ENCODE assay signal across 9 cellular contexts in the genomic region with DNA sequence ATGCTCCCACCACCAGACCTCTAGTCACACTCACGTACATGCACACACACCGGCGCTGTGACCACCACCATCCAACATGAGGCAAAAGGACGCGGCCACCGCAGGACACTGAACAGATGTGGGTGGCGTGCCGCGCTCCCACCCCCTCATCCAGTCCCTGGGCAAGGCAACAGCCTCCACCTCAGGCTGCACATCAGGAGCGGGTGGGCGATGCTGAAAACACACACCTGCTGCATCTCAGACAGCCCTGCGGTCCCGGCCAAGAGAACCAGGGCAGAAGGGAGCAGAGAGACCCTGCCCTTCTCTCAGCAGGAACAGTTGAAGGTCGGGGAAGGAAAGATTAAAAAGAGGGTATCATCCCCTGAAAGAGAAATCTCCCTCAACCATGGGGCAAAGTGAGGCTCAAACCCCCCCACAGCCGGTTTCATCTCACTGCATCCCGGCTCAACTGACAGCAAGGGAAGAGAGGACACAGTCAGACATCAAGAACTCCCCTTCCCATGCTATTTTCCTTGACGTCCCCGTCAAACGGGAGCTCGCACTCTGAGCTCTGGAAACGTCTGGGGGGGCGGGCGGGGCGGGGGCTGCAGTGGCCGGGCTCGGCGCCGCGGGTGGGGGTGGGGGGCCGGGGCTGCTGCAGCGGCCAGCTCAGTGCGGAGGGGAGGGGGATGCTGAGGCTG. TPM values are rescaled to one million over a fixed set of nuclear protein-coding genes. Genes with fewer than 3 reads are reported as not detected.
A peak's percentile ranks its signal among the peaks of the same experiment; 100 is the strongest.
DNase-seq lines count a peak whose midpoint lies in the region; ATAC-seq and TF ChIP-seq lines count a peak whose summit lies in the region.
"Had no signal": no experiment of that assay in that cellular context is flagged by ENCODE, and none has a peak within 500 bp of the region (broad histone marks: within the 10 kb centered on the region; RNA-seq: fewer than 3 reads in every experiment).

No MANE protein-coding gene starts in this region.

- peak overlapping the region; percentile 66 to 97 (median 90) for H3K27ac Mint-ChIP-seq in naive thymus-derived CD4-positive, alpha-beta T cell

- ATAC-seq in naive thymus-derived CD4-positive, alpha-beta T cell = no peak

- H3K4me3 Mint-ChIP-seq in naive thymus-derived CD4-positive, alpha-beta T cell = peak overlapping the region; percentile 83 to 94 (median 86)

- intact Hi-C loops in naive thymus-derived CD4-positive, alpha-beta T cell (cut with micrococcal nuclease) = loop anchor here in 1 of 2 donors (10.0 kb wide), 3 partner anchors 349 to 1361 kb away; a partner anchor contains a TSS

- H3K4me3 ChIP-seq in AG09309 (ENCODE audit: control insufficient read depth, low read depth, low read length) = peak overlapping the region; percentile 74
- no peak overlapping the region for H3K4me3 ChIP-seq in KMS-11 (IDR thresholded peaks at IDR 0.05; ENCODE audit: insufficient read depth, low read depth, low read length)
- peak overlapping the region; percentile 43 for H3K4me3 ChIP-seq in naive thymus-derived CD4-positive, alpha-beta T cell (ENCODE audit: low read length)

- H3K36me3 Mint-ChIP-seq in naive thymus-derived CD4-positive, alpha-beta T cell = peaks cover 0 to 23% (median 4%) of the 10 kb centered on the region in 5 donors

- CTCF ChIA-PET in naive thymus-derived CD4-positive, alpha-beta T cell (lab: Charles Lee) = no interaction called here

- TF ChIP-seq CTCF in AG09309 (IDR thresholded peaks at IDR 0.05; ENCODE audit: control insufficient read depth, insufficient read depth, low read depth, low read length, missing control alignments) = no peak
- no peak for TF ChIP-seq CTCF in KMS-11 (conservative IDR thresholded peaks at IDR 0.05; ENCODE audit: low read depth, low read length)

- POLR2A ChIA-PET in naive thymus-derived CD4-positive, alpha-beta T cell (lab: Charles Lee) = interaction anchor here (13.8 kb wide), 1 partner anchor 17 kb away, joined by 327 read pairs; no protein-coding TSS in a partner anchor

- H3K9me3 ChIP-seq in naive thymus-derived CD4-positive, alpha-beta T cell (ENCODE audit: control insufficient read depth in 2 of 3, low read length in 3 of 3) = no peaks in the 10 kb centered on the region

- peaks cover 4% of the 10 kb centered on the region; the same call in 1 of the 2 replicates for H3K36me3 ChIP-seq in KMS-11 (ENCODE audit: insufficient read depth)
- peaks cover 0 to 47% (median 6%) of the 10 kb centered on the region in 3 experiments for H3K36me3 ChIP-seq in naive thymus-derived CD4-positive, alpha-beta T cell (ENCODE audit: control insufficient read depth in 2 of 3, insufficient read depth in 3 of 3, low read length in 3 of 3)

- peaks cover 30% of the 10 kb centered on the region for H3K4me1 ChIP-seq in KMS-11 (ENCODE audit: low read depth, poor library complexity, severe bottlenecking)
- H3K4me1 ChIP-seq in naive thymus-derived CD4-positive, alpha-beta T cell (ENCODE audit: control insufficient read depth in 2 of 2, insufficient read depth in 2 of 2, low read length in 2 of 2) = peaks cover 28 to 55% of the 10 kb centered on the region in 2 donors

- H3K27ac ChIP-seq in KMS-11 = no peak overlapping the region
- H3K27ac ChIP-seq in cingulate gyrus (ENCODE audit: low read depth, low read length) = peak overlapping the region; percentile 57
- peak overlapping the region; percentile 56 for H3K27ac ChIP-seq in naive thymus-derived CD4-positive, alpha-beta T cell (ENCODE audit: low read depth, low read length)

- H3K27me3 Mint-ChIP-seq in naive thymus-derived CD4-positive, alpha-beta T cell = peaks cover 0 to 2% (median 0%) of the 10 kb centered on the region in 5 donors

- H3K4me2 ChIP-seq in KMS-11 = peak overlapping the region; percentile 72

- H4K20me1 ChIP-seq in KMS-11 (ENCODE audit: insufficient read depth) = 0 out of 2 replicates have a peak, but pooled peaks cover 5% of the 10 kb centered on the region

- H3K27me3 ChIP-seq in KMS-11 (ENCODE audit: insufficient read depth, low read depth) = no peaks in the 10 kb centered on the region
- no peaks in the 10 kb centered on the region for H3K27me3 ChIP-seq in naive thymus-derived CD4-positive, alpha-beta T cell (ENCODE audit: control insufficient read depth in 2 of 2, insufficient read depth in 2 of 2, low read length in 2 of 2)

- peaks cover 41 to 85% (median 79%) of the 10 kb centered on the region in 7 donors for H3K4me1 Mint-ChIP-seq in naive thymus-derived CD4-positive, alpha-beta T cell

- no peaks in the 10 kb centered on the region for H3K9me3 Mint-ChIP-seq in naive thymus-derived CD4-positive, alpha-beta T cell

- no peak overlapping the region for H2AFZ ChIP-seq in KMS-11 (ENCODE audit: low read depth)

- DNase-seq in AG09309 (ENCODE audit: low read depth) = no peak
- no peak for DNase-seq in naive thymus-derived CD4-positive, alpha-beta T cell
- DNase-seq in EL = no peak
- DNase-seq in NCI-H2171 (lab: John Stamatoyannopoulos, UW) = no peak
- no peak for DNase-seq in stimulated activated CD4-positive, alpha-beta T cell treated with anti-CD3 and anti-CD28 coated beads, Interleukin-15, amount 100 ng/mL, for 24 hours
- no peak for DNase-seq in NCI-H1105 (lab: John Stamatoyannopoulos, UW)
- DNase-seq: NCI-H1436 treated with DMSO at 0.1 percent for 48 hours had no signal

- H3K9ac ChIP-seq in KMS-11 = peak overlapping the region; percentile 22; the same call in 1 of the 2 replicates

- H3K79me2 ChIP-seq in KMS-11 (ENCODE audit: insufficient read depth, low read depth) = peaks cover 52% of the 10 kb centered on the region

RNA-seq across cellular contexts. Expression of a gene that starts 1.1 kb away (rescaled TPM):
- total RNA-seq in naive thymus-derived CD4-positive, alpha-beta T cell = 10 to 100 TPM; 44.6 to 70.9 (median 61.9) TPM
- polyA plus RNA-seq in naive thymus-derived CD4-positive, alpha-beta T cell = 1 to 10 TPM; 5.6 to 6.3 TPM

RNA-seq across cellular contexts. Expression of a gene that starts 37.6 kb away (rescaled TPM):
- total RNA-seq in naive thymus-derived CD4-positive, alpha-beta T cell = under 1 TPM; 0.42 to 0.97 (median 0.78) TPM
- polyA plus RNA-seq in naive thymus-derived CD4-positive, alpha-beta T cell = not detected
